9 cellular contexts compared by ENCODE assay signal in genomic region chr1:209783338-209783737, GRCh38. TPM values are rescaled to one million over a fixed set of nuclear protein-coding genes. Genes with fewer than 3 reads are reported as not detected.
DNase-seq lines count a peak whose midpoint lies in the region; ATAC-seq and TF ChIP-seq lines count a peak whose summit lies in the region.
"Had no signal": no experiment of that assay in that cellular context is flagged by ENCODE, and none has a peak within 500 bp of the region (broad histone marks: within the 10 kb centered on the region; RNA-seq: fewer than 3 reads in every experiment).

No MANE protein-coding gene starts in this region.

- H2BK120ac ChIP-seq in trophoblast cell (ENCODE audit: insufficient read depth, low read length, poor library complexity): no peak overlapping the region

- H4K91ac ChIP-seq in trophoblast cell (ENCODE audit: low read depth, low read length): no peak overlapping the region

- H3K23ac ChIP-seq in trophoblast cell (ENCODE audit: low read length): no peak overlapping the region

- no peak for TF ChIP-seq CTCF in endothelial cell (IDR thresholded peaks at IDR 0.05; ENCODE audit: unreplicated experiment)

- peaks cover 1% of the 10 kb centered on the region for H3K79me1 ChIP-seq in trophoblast cell (ENCODE audit: low read length)

- peak overlapping the region; percentile 94 to 96 for H3K27ac Mint-ChIP-seq in effector memory CD8-positive, alpha-beta T cell
- H3K27ac Mint-ChIP-seq in endothelial cell (ENCODE audit: unreplicated experiment): no peak overlapping the region

- H3K36me3 ChIP-seq in trophoblast cell (ENCODE audit: control insufficient read depth in 1 of 2, insufficient read depth in 2 of 2, low read length in 2 of 2): peaks cover 5 to 15% of the 10 kb centered on the region in 2 experiments

- H3K4ac ChIP-seq in trophoblast cell (ENCODE audit: low read depth, low read length): no peak overlapping the region

- no peaks in the 10 kb centered on the region for H3K9me3 Mint-ChIP-seq in effector memory CD8-positive, alpha-beta T cell
- H3K9me3 Mint-ChIP-seq in endothelial cell (ENCODE audit: unreplicated experiment): no peaks in the 10 kb centered on the region

- DNase-seq in NCI-H2227 (lab: John Stamatoyannopoulos, UW; ENCODE audit: unreplicated experiment) (peak; percentile 38), NCI-H2227 treated with DMSO at 0.1 percent for 48 hours (lab: John Stamatoyannopoulos, UW) (no peak), NCI-H524 treated with DMSO at 0.1 percent for 48 hours (lab: John Stamatoyannopoulos, UW) (peak; percentile 9), trophoblast cell (no peak), endothelial cell (ENCODE audit: low spot score) (no peak), head of caudate nucleus (no peak), SIG-M5 treated with dmso at 0.1 percent for 504 hours (lab: John Stamatoyannopoulos, UW; ENCODE audit: unreplicated experiment) (no peak)
- DNase-seq in effector memory CD8-positive, alpha-beta T cell: no peak
- DNase-seq: NCI-H1417 had no signal

- intact Hi-C loops in head of caudate nucleus (cut with DNase I): no loop called here

- no peak overlapping the region for H4K12ac ChIP-seq in trophoblast cell (ENCODE audit: low read depth, low read length)

- no peak overlapping the region for H3K14ac ChIP-seq in trophoblast cell (ENCODE audit: low read length)

- H3K9ac ChIP-seq in trophoblast cell (ENCODE audit: low read length): no peak overlapping the region

- no peak overlapping the region for H3K27ac ChIP-seq in trophoblast cell (ENCODE audit: low read depth, low read length)

- no peak overlapping the region for H4K8ac ChIP-seq in trophoblast cell (ENCODE audit: low read depth, low read length)

- no peak overlapping the region for H2BK12ac ChIP-seq in trophoblast cell (ENCODE audit: low read length)

- no peak overlapping the region for H2AK5ac ChIP-seq in trophoblast cell (ENCODE audit: low read length)

- no peak for ATAC-seq in effector memory CD8-positive, alpha-beta T cell (replicated peaks)

- H2BK5ac ChIP-seq in trophoblast cell (ENCODE audit: low read depth, low read length, poor library complexity): no peak overlapping the region

- H3K18ac ChIP-seq in trophoblast cell (ENCODE audit: low read length): no peak overlapping the region

- H3K36me3 Mint-ChIP-seq in effector memory CD8-positive, alpha-beta T cell (ENCODE audit: insufficient read depth): peaks cover 48% of the 10 kb centered on the region
- peaks cover 9% of the 10 kb centered on the region for H3K36me3 Mint-ChIP-seq in endothelial cell (ENCODE audit: low read depth, unreplicated experiment)

- H2AFZ ChIP-seq in trophoblast cell (ENCODE audit: insufficient read depth, low read length, poor library complexity): no peak overlapping the region

- H3K4me1 ChIP-seq in trophoblast cell (ENCODE audit: control insufficient read depth in 1 of 2, insufficient read depth in 2 of 2, low read length in 2 of 2): peaks cover 12 to 13% of the 10 kb centered on the region in 2 experiments

- no peaks in the 10 kb centered on the region for H3K79me2 ChIP-seq in trophoblast cell (ENCODE audit: control insufficient read depth, insufficient read depth, low read length, poor library complexity)

- H3K9me3 ChIP-seq in trophoblast cell (ENCODE audit: insufficient read depth, low read depth, low read length): no peaks in the 10 kb centered on the region

- H3K4me2 ChIP-seq in trophoblast cell (ENCODE audit: low read length): peak overlapping the region; percentile 77

- H3K4me1 Mint-ChIP-seq in effector memory CD8-positive, alpha-beta T cell (ENCODE audit: low read depth in 2 of 2): peaks cover 22 to 25% of the 10 kb centered on the region in 2 donors
- peaks cover 15% of the 10 kb centered on the region for H3K4me1 Mint-ChIP-seq in endothelial cell (ENCODE audit: unreplicated experiment)

- peaks cover 7 to 10% of the 10 kb centered on the region in 2 donors for H3K27me3 Mint-ChIP-seq in effector memory CD8-positive, alpha-beta T cell
- peaks cover 10% of the 10 kb centered on the region for H3K27me3 Mint-ChIP-seq in endothelial cell (ENCODE audit: unreplicated experiment)

- H3K4me3 Mint-ChIP-seq in effector memory CD8-positive, alpha-beta T cell: peak overlapping the region in 1 of 2 donors; percentile 84
- no peak overlapping the region for H3K4me3 Mint-ChIP-seq in endothelial cell (ENCODE audit: unreplicated experiment)

- WGBS in trophoblast cell (ENCODE audit: extremely low coverage, insufficient coverage, insufficient read length): no CpG with 5 or more reads among the region's 4 CpGs

- H3K27me3 ChIP-seq in trophoblast cell (ENCODE audit: insufficient read depth, low read length): no peaks in the 10 kb centered on the region

- no peak overlapping the region for H3K4me3 ChIP-seq in trophoblast cell (ENCODE audit: low read depth, low read length)

RNA-seq across cellular contexts. Expression of gene C1orf74, which starts 1.0 kb away (rescaled TPM):
- 2.4 TPM in 2 replicates for polyA plus RNA-seq in trophoblast cell (2013)
- 2.8 TPM for total RNA-seq in endothelial cell (ENCODE audit: unreplicated experiment)

RNA-seq across cellular contexts. Expression of gene IRF6, which starts 22.6 kb away (rescaled TPM):
- 15.9 and 17.9 TPM in 2 replicates for polyA plus RNA-seq in trophoblast cell (2013)
- 21.3 TPM for total RNA-seq in endothelial cell (ENCODE audit: unreplicated experiment)

RNA-seq across cellular contexts. Expression of gene TRAF3IP3, which starts 27.5 kb away (rescaled TPM):
- 0.54 and 0.63 TPM in 2 replicates for polyA plus RNA-seq in trophoblast cell (2013)
- not detected for total RNA-seq in endothelial cell (ENCODE audit: unreplicated experiment)

RNA-seq across cellular contexts. Expression of gene UTP25, which starts 44.4 kb away (rescaled TPM):
- polyA plus RNA-seq in trophoblast cell (2013): 2.8 TPM in 2 replicates
- total RNA-seq in endothelial cell (ENCODE audit: unreplicated experiment): 4.6 TPM

Comparison
In these comparisons a context has a peak if more than half of its experiments do, and no peak if none do; other contexts are left out.
1. DNase-seq: peak in NCI-H2227 (single experiment) and NCI-H524 treated with DMSO at 0.1 percent for 48 hours (single experiment); none in NCI-H2227 treated with DMSO at 0.1 percent for 48 hours (single experiment), effector memory CD8-positive, alpha-beta T cell (0 of 3), trophoblast cell (0 of 2), endothelial cell (single experiment), head of caudate nucleus (0 of 42) and SIG-M5 treated with dmso at 0.1 percent for 504 hours (single experiment).